In genomic region chr7:37342665-37343471, GRCh38 we compare ENCODE assay signal across 8 cellular contexts.
DNase-seq lines count a peak whose midpoint lies in the region; ATAC-seq, FAIRE-seq and TF ChIP-seq lines count a peak whose summit lies in the region.

No MANE protein-coding gene starts in this region.

- under 1% methylated on average over 20 of the region's 20 CpGs for WGBS in GM12878 (ENCODE audit: insufficient coverage, insufficient replicate concordance, low lambda C conversion rate, missing lambda C conversion rate)
- 56 to 70% (median 57%) methylated on average over 20 of the region's 20 CpGs for WGBS in small intestine, 3 donors

- RAD21 ChIA-PET in GM12878 (lab: Charles Lee; ENCODE audit: unreplicated experiment): interaction anchor here (1.3 to 5.0 kb wide), 6 partner anchors 11 to 489 kb away, joined by 3 to 32 read pairs (median 3); no protein-coding TSS in a partner anchor

- H3K9ac ChIP-seq in GM12878 (ENCODE audit: control insufficient read depth, insufficient read depth, low read length): peak overlapping the region; percentile 62

- H3K27me3 ChIP-seq in GM12878 (replicated peaks in 1 of 2; ENCODE audit: control insufficient read depth in 2 of 2, insufficient read depth in 2 of 2, low read length in 1 of 2) (no peaks in the 10 kb centered on the region), small intestine (ENCODE audit: control insufficient read depth in 2 of 2, insufficient read depth in 2 of 2, low read length in 2 of 2) (no peaks in the 10 kb centered on the region)

- TF ChIP-seq RAD21 in GM12878 (IDR thresholded peaks at IDR 0.05; ENCODE audit: insufficient read depth, low read depth, low read length): peak; percentile 57

- BruUV-seq in GM12878 (replicated peaks; lab: Mats Ljungman, UMichigan): no TSS peak

- no peaks in the 10 kb centered on the region for H3K36me3 ChIP-seq in GM12878 (ENCODE audit: control insufficient read depth in 2 of 2, insufficient read depth in 2 of 2, low read length in 1 of 2)
- no peaks in the 10 kb centered on the region for H3K36me3 ChIP-seq in small intestine (ENCODE audit: control insufficient read depth in 2 of 2, insufficient read depth in 2 of 2, low read length in 2 of 2)

- peak; percentile 19 to 58 (median 41); a peak in 5 of 6 replicates for TF ChIP-seq CTCF in GM12878 (IDR thresholded peaks at IDR 0.05 in 2 of 3, conservative IDR thresholded peaks at IDR 0.05 in 1 of 3; ENCODE audit: control insufficient read depth in 2 of 3, extremely low read depth in 1 of 3, insufficient read depth in 1 of 3, low read depth in 3 of 3, low read length in 3 of 3)

- SMC1A ChIA-PET in GM12878 (lab: Charles Lee; ENCODE audit: uncharacterized antibody, unreplicated experiment): interaction anchor here (0.8 to 8.2 kb wide), 9 partner anchors 8 to 138 kb away, joined by 3 to 106 read pairs (median 4); no protein-coding TSS in a partner anchor

- ATAC-seq in HG03139 (IDR thresholded peaks at IDR 0.05; ENCODE audit: unreplicated experiment) (peak; percentile 40), GM12878 (peak; percentile 70)

- TF ChIP-seq POLR2A in GM12878 (IDR thresholded peaks at IDR 0.05; ENCODE audit: low read depth, low read length): peak; percentile 58; the same call in 1 of the 2 replicates

- H3K4me1 ChIP-seq in GM12878 (ENCODE audit: control insufficient read depth, insufficient read depth, low read length): peaks cover 31% of the 10 kb centered on the region
- H3K4me1 ChIP-seq in small intestine (ENCODE audit: control insufficient read depth in 2 of 2, insufficient read depth in 1 of 2, low read depth in 1 of 2, low read length in 1 of 2): no peaks in the 10 kb centered on the region

- peak overlapping the region; percentile 69 for H3K4me3 ChIP-seq in GM12878
- peak overlapping the region; percentile 32 to 33 for H3K4me3 ChIP-seq in small intestine (ENCODE audit: low read depth in 1 of 2, low read length in 2 of 2)

- in situ Hi-C loops in GM12878 (cut with MboI): loop anchor here (5.0 to 10.0 kb wide), 5 partner anchors 56 to 1618 kb away; no protein-coding TSS in a partner anchor

- intact Hi-C loops in GM12878 (cut with micrococcal nuclease; ENCODE audit: unreplicated experiment): loop anchor here (2.0 kb wide), 1 partner anchor 58 kb away; no protein-coding TSS in a partner anchor

- H3K4me2 ChIP-seq in GM12878 (ENCODE audit: control insufficient read depth, insufficient read depth): peak overlapping the region; percentile 88

- H3K79me2 ChIP-seq in GM12878 (ENCODE audit: control insufficient read depth, insufficient read depth, low read length): peaks cover 49% of the 10 kb centered on the region

- TF ChIP-seq EP300 in GM12878 (IDR thresholded peaks at IDR 0.05; ENCODE audit: borderline replicate concordance in 1 of 2, control insufficient read depth in 1 of 2, low read depth in 2 of 2, low read length in 2 of 2): no peak

- H3K9me3 ChIP-seq in GM12878 (replicated peaks; ENCODE audit: control insufficient read depth, insufficient read depth, low read length) (no peaks in the 10 kb centered on the region; the same call in 2 of the 3 replicates), small intestine (ENCODE audit: control insufficient read depth, low read depth) (no peaks in the 10 kb centered on the region)

- CTCF ChIA-PET in GM12878 (lab: Yijun Ruan, JAX): interaction anchor here (0.6 to 19.0 kb wide), 9 partner anchors 9 to 491 kb away, joined by 3 to 298 read pairs (median 5); no protein-coding TSS in a partner anchor

- POLR2A ChIA-PET in GM12878 (lab: Charles Lee): interaction anchor here (1.0 to 1.6 kb wide), 2 partner anchors 8 to 10 kb away, joined by 5 read pairs; no protein-coding TSS in a partner anchor

- H2AFZ ChIP-seq in GM12878 (ENCODE audit: control insufficient read depth, low read depth, low read length): peak overlapping the region; percentile 81

- H3K27ac ChIP-seq in GM12878 (ENCODE audit: control insufficient read depth, insufficient read depth): peak overlapping the region; percentile 85
- peak overlapping the region in 1 of 2 donors; percentile 74 for H3K27ac ChIP-seq in small intestine (ENCODE audit: low read depth in 1 of 2, low read length in 1 of 2)

- no peaks in the 10 kb centered on the region for H4K20me1 ChIP-seq in GM12878 (ENCODE audit: control insufficient read depth, insufficient read depth)

- DNase-seq in GM19239 (ENCODE audit: insufficient read length, low spot score) (no peak), T-helper 9 cell (peak; percentile 52), GM12878 (ENCODE audit: low read depth, low spot score) (peak; percentile 69), small intestine (peak; percentile 27), inferior parietal cortex (ENCODE audit: extremely low spot score) (no peak), NCI-H2029 treated with DMSO at 0.1 percent for 48 hours (lab: John Stamatoyannopoulos, UW) (no peak), NCI-H2081 treated with DMSO at 0.1 percent for 48 hours (lab: John Stamatoyannopoulos, UW) (no peak)

- FAIRE-seq in GM19239 (lab: Jason Lieb, UNC): peak; percentile 99
- FAIRE-seq in GM12878 (lab: Jason Lieb, UNC): peak; percentile 92
- FAIRE-seq in small intestine (lab: Jason Lieb, UNC): no peak

TF ChIP-seq in GM12878, 131 proteins besides CTCF, POLR2A, EP300 and RAD21 (continues in another document):
- TF ChIP-seq MAX (IDR thresholded peaks at IDR 0.05; ENCODE audit: low read depth, low read length) (peak; percentile 72), MLLT1 (IDR thresholded peaks at IDR 0.05) (peak; percentile 15; the same call in 1 of the 2 replicates), BHLHE40 (IDR thresholded peaks at IDR 0.05; ENCODE audit: borderline replicate concordance in 1 of 2, low read depth in 2 of 2, low read length in 1 of 2) (peak; percentile 76 to 79), SMC3 (IDR thresholded peaks at IDR 0.05; ENCODE audit: borderline replicate concordance, low read length) (peak; percentile 35; the same call in 1 of the 2 replicates), NKRF (conservative IDR thresholded peaks at IDR 0.05) (peak; percentile 80), IKZF1 (conservative IDR thresholded peaks at IDR 0.05) (peak; percentile 88), NFIC (IDR thresholded peaks at IDR 0.05; ENCODE audit: low read depth, low read length) (peak; percentile 28; the same call in 1 of the 2 replicates), ZBTB11 (CRISPR knock-in tag; IDR thresholded peaks at IDR 0.05) (no peak), RUNX3 (IDR thresholded peaks at IDR 0.05; ENCODE audit: low read length) (peak; percentile 75), ETV6 (conservative IDR thresholded peaks at IDR 0.05 in 1 of 2, IDR thresholded peaks at IDR 0.05 in 1 of 2; ENCODE audit: borderline replicate concordance in 1 of 2, low read depth in 1 of 2) (peak in 1 of 2 experiments; percentile 75; a peak in 2 of 4 replicates), IKZF2 (IDR thresholded peaks at IDR 0.05) (peak; percentile 84 to 89)

Comparison
In these comparisons a context has a peak if more than half of its experiments do, and no peak if none do; other contexts are left out.
1. DNase-seq: peak in T-helper 9 cell (single experiment), GM12878 (single experiment) and small intestine (single experiment); none in GM19239 (single experiment), inferior parietal cortex (single experiment), NCI-H2029 treated with DMSO at 0.1 percent for 48 hours (single experiment) and NCI-H2081 treated with DMSO at 0.1 percent for 48 hours (single experiment).